In genomic region chr3:49940667-49941249, GRCh38 we compare ENCODE assay signal across 8 cellular contexts. TPM values are rescaled to one million over a fixed set of nuclear protein-coding genes. Genes with fewer than 3 reads are reported as not detected.
A peak's percentile ranks its signal among the peaks of the same experiment; 100 is the strongest.
DNase-seq lines count a peak whose midpoint lies in the region; ATAC-seq and TF ChIP-seq lines count a peak whose summit lies in the region.

No MANE protein-coding gene starts in this region.

- peak overlapping the region; percentile 91 to 95 for H3K4me3 Mint-ChIP-seq in activated T-cell treated with anti-CD3 and anti-CD28 coated beads, Interleukin-2, amount 50 U/mL, for 72 hours

- peaks cover 4 to 13% of the 10 kb centered on the region in 2 donors for H3K36me3 Mint-ChIP-seq in activated T-cell treated with anti-CD3 and anti-CD28 coated beads, Interleukin-2, amount 50 U/mL, for 72 hours (ENCODE audit: insufficient read depth in 2 of 2)
- peaks cover 22 to 26% of the 10 kb centered on the region in 2 donors for H3K36me3 Mint-ChIP-seq in activated naive CD4-positive, alpha-beta T cell treated with anti-CD3 and anti-CD28 coated beads, Interleukin-2, amount 50 U/mL, for 72 hours

- in situ Hi-C loops in G401 (cut with HindIII; ENCODE audit: low sequenced_read_pairs) = no loop called here

- no peak for DNase-seq in activated T-cell treated with anti-CD3 and anti-CD28 coated beads, Interleukin-2, amount 50 U/mL, for 72 hours
- no peak for DNase-seq in activated T-cell treated with anti-CD3 and anti-CD28 coated beads, Interleukin-2, amount 50 U/mL, for 1 hour
- no peak for DNase-seq in activated naive CD4-positive, alpha-beta T cell treated with anti-CD3 and anti-CD28 coated beads, Interleukin-2, amount 50 U/mL, for 72 hours (ENCODE audit: low spot score in 2 of 2)
- peak; percentile 3 for DNase-seq in kidney tubule cell (ENCODE audit: low spot score)
- no peak for DNase-seq in tibial artery
- no peak for DNase-seq in NCI-H748 (lab: John Stamatoyannopoulos, UW; ENCODE audit: unreplicated experiment)
- no peak for DNase-seq in HuH-7 (ENCODE audit: low spot score)
- no peak for DNase-seq in G401 (ENCODE audit: low spot score)

- intact Hi-C loops in tibial artery (cut with DNase I; ENCODE audit: low total_unique reads) = no loop called here

- no peaks in the 10 kb centered on the region for H3K27me3 Mint-ChIP-seq in activated T-cell treated with anti-CD3 and anti-CD28 coated beads, Interleukin-2, amount 50 U/mL, for 72 hours (ENCODE audit: low read depth)

- no peaks in the 10 kb centered on the region for H3K9me3 Mint-ChIP-seq in activated T-cell treated with anti-CD3 and anti-CD28 coated beads, Interleukin-2, amount 50 U/mL, for 72 hours
- peaks cover 0 to 4% of the 10 kb centered on the region in 2 donors for H3K9me3 Mint-ChIP-seq in activated naive CD4-positive, alpha-beta T cell treated with anti-CD3 and anti-CD28 coated beads, Interleukin-2, amount 50 U/mL, for 72 hours

- no peaks in the 10 kb centered on the region for H3K9me3 ChIP-seq in tibial artery

- H3K27me3 ChIP-seq in tibial artery = no peaks in the 10 kb centered on the region

- peaks cover 28% of the 10 kb centered on the region for H3K4me1 Mint-ChIP-seq in activated T-cell treated with anti-CD3 and anti-CD28 coated beads, Interleukin-2, amount 50 U/mL, for 72 hours (ENCODE audit: low read depth)

- H3K4me3 ChIP-seq in tibial artery = peak overlapping the region; percentile 70 to 85

- H3K27ac ChIP-seq in tibial artery = peak overlapping the region; percentile 91 to 94

- H3K27ac Mint-ChIP-seq in activated T-cell treated with anti-CD3 and anti-CD28 coated beads, Interleukin-2, amount 50 U/mL, for 72 hours = peak overlapping the region; percentile 89
- peak overlapping the region; percentile 93 to 99 for H3K27ac Mint-ChIP-seq in activated naive CD4-positive, alpha-beta T cell treated with anti-CD3 and anti-CD28 coated beads, Interleukin-2, amount 50 U/mL, for 72 hours

- TF ChIP-seq CTCF in tibial artery (IDR thresholded peaks at IDR 0.05) = no peak

- H3K4me1 ChIP-seq in tibial artery = peaks cover 0 to 23% (median 13%) of the 10 kb centered on the region in 4 donors

- no peaks in the 10 kb centered on the region for H3K36me3 ChIP-seq in tibial artery

- no peak for ATAC-seq in activated T-cell treated with anti-CD3 and anti-CD28 coated beads, Interleukin-2, amount 50 U/mL, for 72 hours (replicated peaks in 1 of 2)
- ATAC-seq in activated naive CD4-positive, alpha-beta T cell treated with anti-CD3 and anti-CD28 coated beads, Interleukin-2, amount 50 U/mL, for 72 hours = no peak

RNA-seq across cellular contexts. Expression of gene RBM6, which starts 0.8 kb away (rescaled TPM):
- 10 to 100 TPM; 57.4 to 70.4 TPM for total RNA-seq in activated T-cell treated with anti-CD3 and anti-CD28 coated beads, Interleukin-2, amount 50 U/mL, for 72 hours
- 100 to 1,000 TPM in 1 of 2 donors, 10 to 100 TPM in 1; 94.6 to 168 TPM for total RNA-seq in activated naive CD4-positive, alpha-beta T cell treated with anti-CD3 and anti-CD28 coated beads, Interleukin-2, amount 50 U/mL, for 72 hours
- 17.7 and 36.5 TPM in 2 replicates for total RNA-seq in G401 (2014; rRNA removed; shearing (Covaris generic))

RNA-seq across cellular contexts. Expression of gene MON1A, which starts 11.1 kb away (rescaled TPM):
- total RNA-seq in activated T-cell treated with anti-CD3 and anti-CD28 coated beads, Interleukin-2, amount 50 U/mL, for 72 hours = 10 to 100 TPM in 1 of 2 donors, 1 to 10 TPM in 1; 9.1 to 12.0 TPM
- total RNA-seq in activated naive CD4-positive, alpha-beta T cell treated with anti-CD3 and anti-CD28 coated beads, Interleukin-2, amount 50 U/mL, for 72 hours = 1 to 10 TPM; 6.0 to 8.4 TPM
- 12.1 TPM in 2 replicates for total RNA-seq in G401 (2014; rRNA removed; shearing (Covaris generic))

RNA-seq across cellular contexts. Expression of gene MST1R, which starts 37.1 kb away (rescaled TPM):
- total RNA-seq in activated T-cell treated with anti-CD3 and anti-CD28 coated beads, Interleukin-2, amount 50 U/mL, for 72 hours = 1 to 10 TPM in 1 of 2 donors, under 1 TPM in 1; 0.84 to 2.4 TPM
- 1 to 10 TPM in 1 of 2 donors, under 1 TPM in 1; 0.68 to 2.8 TPM for total RNA-seq in activated naive CD4-positive, alpha-beta T cell treated with anti-CD3 and anti-CD28 coated beads, Interleukin-2, amount 50 U/mL, for 72 hours
- not detected in 2 replicates for total RNA-seq in G401 (2014; rRNA removed; shearing (Covaris generic))
